In the genomic region with DNA sequence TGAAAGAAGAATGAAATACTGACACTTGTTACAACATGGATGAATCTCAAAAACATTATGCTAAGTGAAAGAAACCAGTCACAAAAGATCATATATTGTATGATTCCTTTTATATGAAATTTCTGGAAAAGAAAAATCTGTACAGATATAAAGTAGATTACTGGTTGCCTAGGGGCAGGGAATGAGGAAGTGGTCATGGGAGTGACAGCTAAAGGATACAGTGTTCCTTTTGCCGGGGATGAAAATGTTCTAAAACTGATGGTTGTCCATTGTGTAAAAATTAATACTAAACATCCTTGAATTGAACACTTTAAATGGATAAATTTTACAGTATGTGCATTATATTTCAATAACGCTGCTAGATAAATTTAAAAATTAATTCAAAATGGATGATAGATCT, we compare ENCODE assay signal across 29 cellular contexts. TPM values are rescaled to one million over a fixed set of nuclear protein-coding genes. Genes with fewer than 3 reads are reported as not detected.
"Had no signal": no experiment of that assay in that cellular context is flagged by ENCODE, and none has a peak within 500 bp of the region (broad histone marks: within the 10 kb centered on the region; RNA-seq: fewer than 3 reads in every experiment).

No MANE protein-coding gene starts in this region.

- H3K27me3 Mint-ChIP-seq: activated T-helper 17 cell treated with anti-CD3 and anti-CD28 coated beads, Interleukin-2, amount 50 U/mL, for 72 hours had no signal

- H3K4me3 Mint-ChIP-seq: activated CD8-positive, alpha-beta T cell treated with anti-CD3 and anti-CD28 coated beads, Interleukin-2, amount 10 ng/mL, durations not matched to agents 7 days and 5 days; activated naive CD8-positive, alpha-beta T cell; activated T-helper 17 cell treated with anti-CD3 and anti-CD28 coated beads, Interleukin-2, amount 50 U/mL, for 72 hours; effector memory CD8-positive, alpha-beta T cell; natural killer cell; type B pancreatic cell had no signal

- H3K27ac ChIP-seq: adrenal gland, ascending aorta, brain microvascular endothelial cell, dorsolateral prefrontal cortex, esophagus muscularis mucosa, gastrocnemius medialis, sigmoid colon, thoracic aorta had no signal

- H3K4me1 Mint-ChIP-seq: natural killer cell had no signal

- H3K4me3 ChIP-seq: adrenal gland, ascending aorta, dorsolateral prefrontal cortex, esophagus muscularis mucosa, gastrocnemius medialis, sigmoid colon, smooth muscle cell, thoracic aorta had no signal

- H3K36me3 Mint-ChIP-seq: type B pancreatic cell had no signal

- H3K36me3 ChIP-seq: adrenal gland, ascending aorta, brain microvascular endothelial cell, esophagus muscularis mucosa, gastrocnemius medialis, sigmoid colon, thoracic aorta had no signal

- H3K4me1 ChIP-seq: adrenal gland, ascending aorta, esophagus muscularis mucosa, gastrocnemius medialis, sigmoid colon had no signal

- ATAC-seq: activated CD8-positive, alpha-beta T cell treated with anti-CD3 and anti-CD28 coated beads, Interleukin-2, amount 10 ng/mL, durations not matched to agents 7 days and 5 days; effector memory CD8-positive, alpha-beta T cell; gastrocnemius medialis; left ventricle myocardium superior; natural killer cell had no signal

- H3K27me3 ChIP-seq: adrenal gland, ascending aorta, brain microvascular endothelial cell, dorsolateral prefrontal cortex, esophagus muscularis mucosa, sigmoid colon had no signal

- H3K27ac Mint-ChIP-seq: activated CD8-positive, alpha-beta T cell treated with anti-CD3 and anti-CD28 coated beads, Interleukin-2, amount 10 ng/mL, durations not matched to agents 7 days and 5 days; activated naive CD8-positive, alpha-beta T cell; activated T-helper 17 cell treated with anti-CD3 and anti-CD28 coated beads, Interleukin-2, amount 50 U/mL, for 72 hours; effector memory CD8-positive, alpha-beta T cell; natural killer cell; progenitor cell of endocrine pancreas; type B pancreatic cell had no signal

- DNase-seq: activated CD4-positive, alpha-beta T cell treated with anti-CD3 and anti-CD28 coated beads for 1 hour; activated CD4-positive, alpha-beta T cell treated with anti-CD3 and anti-CD28 coated beads, Interleukin-2, amount 50 U/mL, for 1 hour; activated CD8-positive, alpha-beta T cell treated with anti-CD3 and anti-CD28 coated beads, Interleukin-2, amount 10 ng/mL, durations not matched to agents 7 days and 5 days; adrenal gland; brain microvascular endothelial cell; central memory CD4-positive, alpha-beta T cell; dorsolateral prefrontal cortex; effector memory CD8-positive, alpha-beta T cell; gastrocnemius medialis; hippocampal formation; left ventricle myocardium superior; mammary epithelial cell; midbrain; natural killer cell; retina; sigmoid colon; stimulated activated CD4-positive, alpha-beta T cell treated with anti-CD3 and anti-CD28 coated beads, Interleukin-15, amount 100 ng/mL, for 24 hours; stimulated activated naive CD4-positive, alpha-beta T cell; T-helper 2 cell had no signal

- H3K9me3 Mint-ChIP-seq: effector memory CD8-positive, alpha-beta T cell; type B pancreatic cell had no signal

- H3K9me3 ChIP-seq: adrenal gland, ascending aorta, gastrocnemius medialis, thoracic aorta had no signal

RNA-seq across cellular contexts. Expression of gene ALOX5, which starts 25.1 kb away (rescaled TPM):
- total RNA-seq: endothelial cell of umbilical vein, osteocyte had no signal
- polyA plus RNA-seq: mammary epithelial cell, smooth muscle cell had no signal
